8 cellular contexts compared by ENCODE assay signal in the genomic region with DNA sequence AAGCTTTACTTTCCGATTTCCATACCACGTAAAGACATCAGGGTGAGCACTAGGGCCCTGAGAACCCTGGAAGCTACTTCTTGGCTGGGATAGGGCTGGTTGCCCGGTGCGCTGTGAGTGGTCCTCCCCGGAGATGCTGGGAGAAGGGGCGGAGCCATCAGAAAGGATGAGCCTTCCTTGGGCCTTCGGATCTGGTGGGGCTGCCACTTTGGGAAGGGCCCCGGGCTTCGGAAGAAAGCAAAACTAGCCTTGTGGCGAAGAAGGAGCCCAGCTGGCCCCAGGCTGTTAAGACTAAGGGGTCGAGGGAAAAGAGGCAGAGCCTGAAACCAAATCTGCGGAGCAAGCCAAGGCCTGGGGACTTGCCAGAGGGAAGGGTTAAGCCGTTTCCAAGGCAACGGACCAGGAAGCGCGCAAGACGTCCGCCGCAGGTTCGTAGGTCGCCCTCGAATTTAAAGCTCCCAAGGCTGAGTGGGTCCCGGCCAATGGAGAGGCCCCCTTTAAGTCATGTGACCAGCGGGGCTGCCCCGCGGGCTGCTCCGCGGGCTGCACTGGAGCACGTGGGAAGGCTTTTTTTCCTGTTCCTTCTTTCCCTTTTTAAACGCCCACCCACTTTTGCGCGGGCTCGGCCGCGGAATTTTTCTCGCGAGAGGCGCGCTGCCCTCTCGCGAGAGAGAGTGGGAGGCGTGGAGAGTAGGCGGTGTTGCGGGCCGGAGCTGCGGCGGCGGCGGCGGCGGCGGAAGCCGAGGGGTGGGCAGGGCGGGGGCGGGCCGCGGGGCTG.
A peak's percentile ranks its signal among the peaks of the same experiment; 100 is the strongest.
DNase-seq lines count a peak whose midpoint lies in the region; ATAC-seq and TF ChIP-seq lines count a peak whose summit lies in the region.

No MANE protein-coding gene starts in this region.

- peak overlapping the region; percentile 94 to 96 for H3K4me3 Mint-ChIP-seq in effector memory CD8-positive, alpha-beta T cell

- peak overlapping the region; percentile 98 to 99 for H3K27ac Mint-ChIP-seq in effector memory CD8-positive, alpha-beta T cell

- peak; percentile 88 for ATAC-seq in effector memory CD8-positive, alpha-beta T cell (replicated peaks)

- DNase-seq in COLO668 (lab: John Stamatoyannopoulos, UW; ENCODE audit: unreplicated experiment) (peak; percentile 99), GM20000 (ENCODE audit: low spot score) (peak; percentile 95), HS-5 (ENCODE audit: low read depth) (peak; percentile 78), NK-92 (lab: John Stamatoyannopoulos, UW; ENCODE audit: unreplicated experiment) (peak; percentile 70), medulla oblongata (ENCODE audit: extremely low spot score) (peak; percentile 99)
- peak; percentile 88 to 91 for DNase-seq in activated CD8-positive, alpha-beta memory T cell treated with anti-CD3 and anti-CD28 coated beads for 4 hours (ENCODE audit: low read depth in 2 of 2)
- peak; percentile 90 to 92 (median 92) for DNase-seq in effector memory CD8-positive, alpha-beta T cell
- peak; percentile 87 to 92 (median 88) for DNase-seq in stimulated activated CD4-positive, alpha-beta T cell treated with anti-CD3 and anti-CD28 coated beads, TNF-alpha, amount 100 ng/mL, for 48 hours (ENCODE audit: low read depth in 3 of 3)

- H3K9me3 Mint-ChIP-seq in effector memory CD8-positive, alpha-beta T cell: no peaks in the 10 kb centered on the region

- H3K36me3 Mint-ChIP-seq in effector memory CD8-positive, alpha-beta T cell (ENCODE audit: insufficient read depth): peaks cover 18% of the 10 kb centered on the region

- peaks cover 32 to 49% of the 10 kb centered on the region in 2 donors for H3K4me1 Mint-ChIP-seq in effector memory CD8-positive, alpha-beta T cell (ENCODE audit: low read depth in 2 of 2)

- no peak for TF ChIP-seq CTCF in GM20000 (IDR thresholded peaks at IDR 0.05; ENCODE audit: extremely low read depth, missing control alignments)

- H3K27me3 Mint-ChIP-seq in effector memory CD8-positive, alpha-beta T cell: peaks cover 0 to 11% of the 10 kb centered on the region in 2 donors

Comparison
In these comparisons a context has a peak if more than half of its experiments do, and no peak if none do; other contexts are left out.
1. Peak in every context shown above with its lines: DNase-seq and ATAC-seq.